17 cellular contexts compared by ENCODE assay signal in genomic region chr3:113129168-113129567, GRCh38.
"Had no signal": no experiment of that assay in that cellular context is flagged by ENCODE, and none has a peak within 500 bp of the region (broad histone marks: within the 10 kb centered on the region; RNA-seq: fewer than 3 reads in every experiment).

No MANE protein-coding gene starts in this region.

- H3K27ac ChIP-seq: breast epithelium, colonic mucosa, esophagus muscularis mucosa, heart left ventricle, thyroid gland had no signal

- H3K4me1 ChIP-seq: breast epithelium, colonic mucosa, heart left ventricle had no signal

- H3K9me3 ChIP-seq: breast epithelium, colonic mucosa, esophagus muscularis mucosa, heart left ventricle, mucosa of descending colon, thyroid gland had no signal

- DNase-seq: activated T-cell treated with anti-CD3 and anti-CD28 coated beads, Interleukin-2, amount 50 U/mL, for 1 hour; colonic mucosa; heart left ventricle; mucosa of descending colon; retina; stimulated activated CD4-positive, alpha-beta T cell treated with anti-CD3 and anti-CD28 coated beads, Interleukin-12 subunit alpha, Interleukin-12 subunit beta, amount 100 ng/mL, for 4 hours; stimulated activated CD4-positive, alpha-beta T cell treated with anti-CD3 and anti-CD28 coated beads, Interleukin-4, amount 100 ng/mL, for 4 hours; stimulated activated naive CD8-positive, alpha-beta T cell treated with anti-CD3 and anti-CD28 coated beads, Interleukin-15, Interleukin-2, amounts not matched to agents 100 U/mL and 50 U/mL, for 24 hours; substantia nigra; thyroid gland had no signal

- H3K9me3 Mint-ChIP-seq: memory B cell, WTC11 had no signal

- H3K36me3 Mint-ChIP-seq: WTC11 had no signal

- FAIRE-seq: islet of Langerhans, TTC549 had no signal

- H3K27me3 ChIP-seq: breast epithelium, colonic mucosa, esophagus muscularis mucosa, heart left ventricle, thyroid gland had no signal

- H3K4me3 ChIP-seq: breast epithelium, colonic mucosa, esophagus muscularis mucosa, heart left ventricle, mucosa of descending colon, thyroid gland had no signal

- H3K4me3 Mint-ChIP-seq: activated naive CD8-positive, alpha-beta T cell; memory B cell; WTC11 had no signal

- H3K27me3 Mint-ChIP-seq: activated naive CD8-positive, alpha-beta T cell; memory B cell had no signal

- H3K27ac Mint-ChIP-seq: activated naive CD8-positive, alpha-beta T cell; memory B cell; WTC11 had no signal

- H3K36me3 ChIP-seq: breast epithelium, colonic mucosa, esophagus muscularis mucosa, heart left ventricle, thyroid gland had no signal

- H3K4me1 Mint-ChIP-seq: memory B cell had no signal
